In the genomic region with DNA sequence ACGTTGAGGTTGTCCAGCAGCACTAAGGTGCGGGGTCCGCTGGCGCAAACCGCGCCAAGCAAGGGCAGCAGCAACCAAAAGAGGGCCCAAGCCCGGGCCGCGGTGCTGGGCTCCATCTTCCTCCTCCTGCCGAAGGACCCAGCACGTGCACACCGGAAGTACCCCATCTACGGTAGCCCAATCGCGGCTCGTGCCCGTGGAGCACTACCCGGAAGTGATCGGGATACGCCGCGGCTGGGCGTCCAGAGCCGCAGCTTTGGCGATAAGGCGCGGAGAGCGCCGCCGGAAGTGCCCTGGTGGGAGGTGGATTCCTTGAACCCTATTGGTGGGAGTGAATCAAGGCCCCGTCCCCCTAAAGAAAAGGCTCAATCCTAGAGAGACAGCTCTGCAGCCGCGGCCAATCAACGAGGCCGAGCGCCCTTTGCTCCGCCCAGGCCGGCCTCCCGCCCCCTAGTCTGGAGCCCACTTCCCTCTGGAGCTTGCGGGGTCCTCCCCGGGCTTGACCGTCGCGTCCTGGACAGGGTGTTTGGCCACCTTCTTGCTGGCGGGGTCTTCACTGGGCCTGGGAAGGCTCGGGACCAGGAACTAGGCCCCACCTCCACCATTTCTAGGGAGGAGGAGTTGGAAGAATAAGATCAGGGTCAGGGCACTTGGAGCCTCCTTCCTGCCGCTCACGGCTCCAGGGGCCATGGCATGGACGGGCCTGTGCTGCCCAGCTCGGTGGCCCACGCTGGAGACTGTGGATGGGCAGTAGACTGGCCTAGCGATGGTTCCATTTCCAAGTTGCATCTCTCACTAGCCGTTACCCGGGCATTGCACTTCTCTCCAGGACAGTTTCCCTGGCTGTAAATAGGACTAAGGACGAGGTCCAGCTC, we compare ENCODE assay signal across 1 cellular context.
TF ChIP-seq lines count a peak whose summit lies in the region.

Gene DDOST (minus strand): TSS at position 135 of the 875 bp plus-strand sequence. CDS start 19 bp downstream, at position 116.

TF ChIP-seq in GM23338, 12 proteins besides CTCF, POLR2A, EP300 and RAD21 (continued from another document):
- TF ChIP-seq REST (IDR thresholded peaks at IDR 0.05; ENCODE audit: unreplicated experiment) (no peak), NANOG (IDR thresholded peaks at IDR 0.05; ENCODE audit: borderline replicate concordance) (peak; percentile 89), STAT1 (IDR thresholded peaks at IDR 0.05; ENCODE audit: unreplicated experiment) (no peak), EZH2phosphoT487 (IDR thresholded peaks at IDR 0.05; ENCODE audit: unreplicated experiment) (no peak), EZH2 (IDR thresholded peaks at IDR 0.05; ENCODE audit: low read depth, unreplicated experiment) (no peak), JUNB (IDR thresholded peaks at IDR 0.05; ENCODE audit: unreplicated experiment) (no peak), POLR2AphosphoS5 (IDR thresholded peaks at IDR 0.05; ENCODE audit: low read depth) (peak; percentile 89), ZNF114 (CRISPR knock-in tag; IDR thresholded peaks at IDR 0.05) (no peak)
- TF ChIP-seq, protein P1, sequence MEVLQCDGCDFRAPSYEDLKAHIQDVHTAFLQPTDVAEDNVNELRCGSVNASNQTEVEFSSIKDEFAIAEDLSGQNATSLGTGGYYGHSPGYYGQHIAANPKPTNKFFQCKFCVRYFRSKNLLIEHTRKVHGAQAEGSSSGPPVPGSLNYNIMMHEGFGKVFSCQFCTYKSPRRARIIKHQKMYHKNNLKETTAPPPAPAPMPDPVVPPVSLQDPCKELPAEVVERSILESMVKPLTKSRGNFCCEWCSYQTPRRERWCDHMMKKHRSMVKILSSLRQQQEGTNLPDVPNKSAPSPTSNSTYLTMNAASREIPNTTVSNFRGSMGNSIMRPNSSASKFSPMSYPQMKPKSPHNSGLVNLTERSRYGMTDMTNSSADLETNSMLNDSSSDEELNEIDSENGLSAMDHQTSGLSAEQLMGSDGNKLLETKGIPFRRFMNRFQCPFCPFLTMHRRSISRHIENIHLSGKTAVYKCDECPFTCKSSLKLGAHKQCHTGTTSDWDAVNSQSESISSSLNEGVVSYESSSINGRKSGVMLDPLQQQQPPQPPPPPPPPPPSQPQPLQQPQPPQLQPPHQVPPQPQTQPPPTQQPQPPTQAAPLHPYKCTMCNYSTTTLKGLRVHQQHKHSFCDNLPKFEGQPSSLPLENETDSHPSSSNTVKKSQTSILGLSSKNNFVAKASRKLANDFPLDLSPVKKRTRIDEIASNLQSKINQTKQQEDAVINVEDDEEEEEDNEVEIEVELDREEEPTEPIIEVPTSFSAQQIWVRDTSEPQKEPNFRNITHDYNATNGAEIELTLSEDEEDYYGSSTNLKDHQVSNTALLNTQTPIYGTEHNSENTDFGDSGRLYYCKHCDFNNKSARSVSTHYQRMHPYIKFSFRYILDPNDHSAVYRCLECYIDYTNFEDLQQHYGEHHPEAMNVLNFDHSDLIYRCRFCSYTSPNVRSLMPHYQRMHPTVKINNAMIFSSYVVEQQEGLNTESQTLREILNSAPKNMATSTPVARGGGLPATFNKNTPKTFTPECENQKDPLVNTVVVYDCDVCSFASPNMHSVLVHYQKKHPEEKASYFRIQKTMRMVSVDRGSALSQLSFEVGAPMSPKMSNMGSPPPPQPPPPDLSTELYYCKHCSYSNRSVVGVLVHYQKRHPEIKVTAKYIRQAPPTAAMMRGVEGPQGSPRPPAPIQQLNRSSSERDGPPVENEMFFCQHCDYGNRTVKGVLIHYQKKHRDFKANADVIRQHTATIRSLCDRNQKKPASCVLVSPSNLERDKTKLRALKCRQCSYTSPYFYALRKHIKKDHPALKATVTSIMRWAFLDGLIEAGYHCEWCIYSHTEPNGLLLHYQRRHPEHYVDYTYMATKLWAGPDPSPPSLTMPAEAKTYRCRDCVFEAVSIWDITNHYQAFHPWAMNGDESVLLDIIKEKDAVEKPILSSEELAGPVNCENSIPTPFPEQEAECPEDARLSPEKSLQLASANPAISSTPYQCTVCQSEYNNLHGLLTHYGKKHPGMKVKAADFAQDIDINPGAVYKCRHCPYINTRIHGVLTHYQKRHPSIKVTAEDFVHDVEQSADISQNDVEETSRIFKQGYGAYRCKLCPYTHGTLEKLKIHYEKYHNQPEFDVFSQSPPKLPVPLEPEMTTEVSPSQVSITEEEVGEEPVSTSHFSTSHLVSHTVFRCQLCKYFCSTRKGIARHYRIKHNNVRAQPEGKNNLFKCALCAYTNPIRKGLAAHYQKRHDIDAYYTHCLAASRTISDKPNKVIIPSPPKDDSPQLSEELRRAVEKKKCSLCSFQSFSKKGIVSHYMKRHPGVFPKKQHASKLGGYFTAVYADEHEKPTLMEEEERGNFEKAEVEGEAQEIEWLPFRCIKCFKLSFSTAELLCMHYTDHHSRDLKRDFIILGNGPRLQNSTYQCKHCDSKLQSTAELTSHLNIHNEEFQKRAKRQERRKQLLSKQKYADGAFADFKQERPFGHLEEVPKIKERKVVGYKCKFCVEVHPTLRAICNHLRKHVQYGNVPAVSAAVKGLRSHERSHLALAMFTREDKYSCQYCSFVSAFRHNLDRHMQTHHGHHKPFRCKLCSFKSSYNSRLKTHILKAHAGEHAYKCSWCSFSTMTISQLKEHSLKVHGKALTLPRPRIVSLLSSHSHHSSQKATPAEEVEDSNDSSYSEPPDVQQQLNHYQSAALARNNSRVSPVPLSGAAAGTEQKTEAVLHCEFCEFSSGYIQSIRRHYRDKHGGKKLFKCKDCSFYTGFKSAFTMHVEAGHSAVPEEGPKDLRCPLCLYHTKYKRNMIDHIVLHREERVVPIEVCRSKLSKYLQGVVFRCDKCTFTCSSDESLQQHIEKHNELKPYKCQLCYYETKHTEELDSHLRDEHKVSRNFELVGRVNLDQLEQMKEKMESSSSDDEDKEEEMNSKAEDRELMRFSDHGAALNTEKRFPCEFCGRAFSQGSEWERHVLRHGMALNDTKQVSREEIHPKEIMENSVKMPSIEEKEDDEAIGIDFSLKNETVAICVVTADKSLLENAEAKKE (CRISPR knock-in tag; IDR thresholded peaks at IDR 0.05) = no peak
